Comparison of ENCODE assay signal across 15 cellular contexts in the genomic region with DNA sequence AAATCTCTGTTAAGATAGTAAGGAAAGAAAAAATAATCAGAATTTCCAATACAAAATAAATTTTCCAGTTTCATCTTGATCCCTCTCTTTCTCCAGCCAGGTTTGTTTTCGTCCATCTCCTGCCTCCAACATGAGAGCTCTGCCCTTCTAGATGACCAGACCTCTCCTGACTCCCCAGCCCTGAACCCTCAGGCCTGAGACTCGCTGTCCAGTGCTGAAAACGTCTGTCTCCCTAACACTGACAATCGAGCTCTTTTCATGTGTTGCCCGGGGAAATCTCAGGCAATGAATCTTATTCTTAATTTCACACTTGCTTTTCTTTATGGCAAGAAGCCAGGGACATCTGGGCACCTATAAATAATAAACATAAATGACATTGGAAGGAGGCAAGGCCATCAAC.
"Had no signal": no experiment of that assay in that cellular context is flagged by ENCODE, and none has a peak within 500 bp of the region (broad histone marks: within the 10 kb centered on the region; RNA-seq: fewer than 3 reads in every experiment).

No MANE protein-coding gene starts in this region.

- H3K4me1 Mint-ChIP-seq: activated naive CD4-positive, alpha-beta T cell treated with anti-CD3 and anti-CD28 coated beads, Interleukin-2, amount 10 ng/mL, durations not matched to agents 7 days and 5 days; activated T-helper 17 cell treated with anti-CD3 and anti-CD28 coated beads, Interleukin-2, amount 50 U/mL, for 72 hours; naive B cell had no signal

- H3K36me3 ChIP-seq: adrenal gland, suprapubic skin had no signal

- H3K27ac Mint-ChIP-seq: activated naive CD4-positive, alpha-beta T cell treated with anti-CD3 and anti-CD28 coated beads, Interleukin-2, amount 10 ng/mL, durations not matched to agents 7 days and 5 days; activated T-helper 17 cell treated with anti-CD3 and anti-CD28 coated beads, Interleukin-2, amount 50 U/mL, for 72 hours; naive B cell; stimulated activated naive CD8-positive, alpha-beta T cell treated with anti-CD3 and anti-CD28 coated beads, Interleukin-15, Interleukin-2, amounts not matched to agents 100 ng/mL and 50 ng/mL, for 24 hours; type B pancreatic cell had no signal

- H3K36me3 Mint-ChIP-seq: activated naive CD4-positive, alpha-beta T cell treated with anti-CD3 and anti-CD28 coated beads, Interleukin-2, amount 10 ng/mL, durations not matched to agents 7 days and 5 days; naive B cell; type B pancreatic cell had no signal

- H3K4me1 ChIP-seq: adrenal gland, suprapubic skin had no signal

- H3K27ac ChIP-seq: adrenal gland, suprapubic skin had no signal

- H3K4me3 Mint-ChIP-seq: activated naive CD4-positive, alpha-beta T cell treated with anti-CD3 and anti-CD28 coated beads, Interleukin-2, amount 10 ng/mL, durations not matched to agents 7 days and 5 days; activated T-helper 17 cell treated with anti-CD3 and anti-CD28 coated beads, Interleukin-2, amount 50 U/mL, for 72 hours; naive B cell; stimulated activated naive CD8-positive, alpha-beta T cell treated with anti-CD3 and anti-CD28 coated beads, Interleukin-15, Interleukin-2, amounts not matched to agents 100 ng/mL and 50 ng/mL, for 24 hours; type B pancreatic cell had no signal

- H3K4me3 ChIP-seq: adrenal gland, lung, suprapubic skin had no signal

- H3K9me3 ChIP-seq: adrenal gland, SK-N-SH, suprapubic skin had no signal

- DNase-seq: activated CD4-positive, alpha-beta T cell treated with anti-CD3 and anti-CD28 coated beads for 1 hour; activated CD4-positive, alpha-beta T cell treated with anti-CD3 and anti-CD28 coated beads, Interleukin-2, amount 50 U/mL, for 4 hours; activated naive CD4-positive, alpha-beta T cell treated with anti-CD3 and anti-CD28 coated beads, Interleukin-2, amount 10 ng/mL, durations not matched to agents 7 days and 5 days; adrenal gland; naive B cell; right cardiac atrium; SK-N-SH; T-helper 1 cell; T1000 had no signal

- FAIRE-seq: endometrium had no signal

- H3K9me3 Mint-ChIP-seq: activated naive CD4-positive, alpha-beta T cell treated with anti-CD3 and anti-CD28 coated beads, Interleukin-2, amount 10 ng/mL, durations not matched to agents 7 days and 5 days; activated T-helper 17 cell treated with anti-CD3 and anti-CD28 coated beads, Interleukin-2, amount 50 U/mL, for 72 hours; naive B cell; stimulated activated naive CD8-positive, alpha-beta T cell treated with anti-CD3 and anti-CD28 coated beads, Interleukin-15, Interleukin-2, amounts not matched to agents 100 ng/mL and 50 ng/mL, for 24 hours; type B pancreatic cell had no signal
